Comparison of ENCODE assay signal across 30 cellular contexts in genomic region chr2:86049529-86049928, GRCh38.
"Had no signal": no experiment of that assay in that cellular context is flagged by ENCODE, and none has a peak within 500 bp of the region (broad histone marks: within the 10 kb centered on the region; RNA-seq: fewer than 3 reads in every experiment).

No MANE protein-coding gene starts in this region.

- H3K4me1 Mint-ChIP-seq: immature natural killer cell; memory B cell; mesothelial cell of epicardium; naive B cell; neural crest cell; stimulated activated memory B cell treated with anti-CD40 and anti-IgM and Interleukin-4, amounts not matched to agents 10 μg/mL and 1 μg/mL and 100 μg/mL, for 72 hours had no signal

- H3K27ac Mint-ChIP-seq: memory B cell; mesothelial cell of epicardium; natural killer cell treated with Interleukin-12 subunit alpha and Interleukin-12 subunit beta and Interleukin-15 and Interleukin-18, amount 100 ng/mL, for 72 hours; stimulated activated memory B cell treated with anti-CD40 and anti-IgM and Interleukin-4, amounts not matched to agents 10 μg/mL and 1 μg/mL and 100 μg/mL, for 72 hours had no signal

- H3K27me3 ChIP-seq: dorsolateral prefrontal cortex, esophagus squamous epithelium, heart right ventricle, spleen, tibial nerve, upper lobe of right lung, vagina had no signal

- H3K27ac ChIP-seq: heart right ventricle, lower lobe of right lung, parathyroid adenoma, prostate gland, skin epidermis, thoracic aorta, tibial nerve, upper lobe of right lung, vagina had no signal

- H3K27me3 Mint-ChIP-seq: memory B cell; naive B cell; natural killer cell treated with Interleukin-12 subunit alpha and Interleukin-12 subunit beta and Interleukin-15 and Interleukin-18, amount 100 ng/mL, for 72 hours; stimulated activated memory B cell treated with anti-CD40 and anti-IgM and Interleukin-4, amounts not matched to agents 10 μg/mL and 1 μg/mL and 100 μg/mL, for 72 hours had no signal

- H3K4me3 ChIP-seq: dorsolateral prefrontal cortex, esophagus squamous epithelium, heart right ventricle, lower lobe of right lung, mucosa of descending colon, prostate gland, skin epidermis, spleen, thoracic aorta, tibial nerve, upper lobe of right lung, vagina had no signal

- H3K4me3 Mint-ChIP-seq: immature natural killer cell; memory B cell; mesothelial cell of epicardium; naive B cell; natural killer cell treated with Interleukin-12 subunit alpha and Interleukin-12 subunit beta and Interleukin-15 and Interleukin-18, amount 100 ng/mL, for 72 hours; neural crest cell; stimulated activated memory B cell treated with anti-CD40 and anti-IgM and Interleukin-4, amounts not matched to agents 10 μg/mL and 1 μg/mL and 100 μg/mL, for 72 hours had no signal

- H3K9ac ChIP-seq: parathyroid adenoma had no signal

- H3K9me3 ChIP-seq: esophagus squamous epithelium, heart right ventricle, lower lobe of right lung, mucosa of descending colon, prostate gland, spleen, thoracic aorta, tibial nerve, upper lobe of right lung, vagina had no signal

- H3K9me3 Mint-ChIP-seq: memory B cell; mesothelial cell of epicardium; naive B cell; natural killer cell treated with Interleukin-12 subunit alpha and Interleukin-12 subunit beta and Interleukin-15 and Interleukin-18, amount 100 ng/mL, for 72 hours; neural crest cell; stimulated activated memory B cell treated with anti-CD40 and anti-IgM and Interleukin-4, amounts not matched to agents 10 μg/mL and 1 μg/mL and 100 μg/mL, for 72 hours had no signal

- DNase-seq: effector CD8-positive, alpha-beta T cell; esophagus squamous epithelium; foreskin melanocyte; glutamatergic neuron; heart right ventricle; immature natural killer cell; islet precursor cell; kidney glomerular epithelial cell; left ventricle myocardium superior; lower lobe of right lung; mucosa of descending colon; naive B cell; right cardiac atrium; spleen; stimulated activated CD4-positive, alpha-beta T cell treated with anti-CD3 and anti-CD28 coated beads, Interleukin-4, amount 100 ng/mL, for 4 hours; stimulated activated naive CD8-positive, alpha-beta T cell treated with anti-CD3 and anti-CD28 coated beads, Interleukin-15, Interleukin-2, amounts not matched to agents 100 U/mL and 50 U/mL, for 24 hours; upper lobe of right lung had no signal

- H3K4me1 ChIP-seq: lower lobe of right lung, parathyroid adenoma, upper lobe of right lung, vagina had no signal

- ATAC-seq: heart right ventricle; left colon; left ventricle myocardium superior; mucosa of descending colon; natural killer cell treated with Interleukin-12 subunit alpha and Interleukin-12 subunit beta and Interleukin-15 and Interleukin-18, amount 100 ng/mL, for 72 hours; right cardiac atrium; stimulated activated memory B cell treated with anti-CD40 and anti-IgM and Interleukin-4, amounts not matched to agents 10 μg/mL and 1 μg/mL and 100 μg/mL, for 72 hours; stimulated activated naive CD8-positive, alpha-beta T cell treated with anti-CD3 and anti-CD28 coated beads, Interleukin-15, Interleukin-2, amounts not matched to agents 100 U/mL and 50 U/mL, for 24 hours had no signal
